Comparison of ENCODE assay signal across 2 cellular contexts in genomic region chr20:33868571-33868970, GRCh38.
TF ChIP-seq lines count a peak whose summit lies in the region.

No MANE protein-coding gene starts in this region.

TF ChIP-seq in Ishikawa, 13 proteins besides CTCF, POLR2A, EP300 and RAD21:
- TF ChIP-seq NFIC (IDR thresholded peaks at IDR 0.05) (0 out of 2 replicates have a peak, but pooled peaks have one; percentile 29), CEBPB (IDR thresholded peaks at IDR 0.05) (no peak)
TF ChIP-seq in Ishikawa: peak in this region for 1.

TF ChIP-seq in K562, 482 proteins besides CTCF, POLR2A, EP300 and RAD21:
- TF ChIP-seq NFIC (IDR thresholded peaks at IDR 0.05) = peak; percentile 59
- TF ChIP-seq HDAC8 (tag; IDR thresholded peaks at IDR 0.05) = no peak
- peak; percentile 90 for TF ChIP-seq ZKSCAN1 (IDR thresholded peaks at IDR 0.05; ENCODE audit: low read depth, low read length)
